In genomic region chr5:102834438-102834964, GRCh38 we compare ENCODE assay signal across 14 cellular contexts.
"Had no signal": no experiment of that assay in that cellular context is flagged by ENCODE, and none has a peak within 500 bp of the region (broad histone marks: within the 10 kb centered on the region; RNA-seq: fewer than 3 reads in every experiment).

No MANE protein-coding gene starts in this region.

- H3K4me1 Mint-ChIP-seq: naive B cell; stimulated activated naive B cell treated with anti-CD40 and anti-IgM and Interleukin-4, amounts not matched to agents 10 μg/mL and 1 μg/mL and 100 μg/mL, for 72 hours had no signal

- H3K27me3 ChIP-seq: colonic mucosa, gastroesophageal sphincter, tibial artery, uterus had no signal

- DNase-seq: activated CD4-positive, CD25-positive, alpha-beta regulatory T cell treated with anti-CD3 and anti-CD28 coated beads, Interleukin-2, amount 50 U/mL, for 72 hours; activated naive CD4-positive, alpha-beta T cell treated with anti-CD3 and anti-CD28 coated beads, Interleukin-2, amount 10 ng/mL, durations not matched to agents 7 days and 5 days; activated T-cell treated with anti-CD3 and anti-CD28 coated beads for 4 hours; caudate nucleus; colonic mucosa; naive B cell; retina; stimulated activated CD4-positive, alpha-beta T cell treated with anti-CD3 and anti-CD28 coated beads, Interleukin-2, amount 100 ng/mL, for 48 hours; stimulated activated naive B cell treated with anti-CD40 and anti-IgM and Interleukin-4, amounts not matched to agents 10 μg/mL and 1 μg/mL and 100 μg/mL, for 72 hours; tibial artery; uterus had no signal

- H3K27ac Mint-ChIP-seq: activated naive CD4-positive, alpha-beta T cell treated with anti-CD3 and anti-CD28 coated beads, Interleukin-2, amount 10 ng/mL, durations not matched to agents 7 days and 5 days; stimulated activated naive B cell treated with anti-CD40 and anti-IgM and Interleukin-4, amounts not matched to agents 10 μg/mL and 1 μg/mL and 100 μg/mL, for 72 hours had no signal

- H3K4me3 Mint-ChIP-seq: activated naive CD4-positive, alpha-beta T cell treated with anti-CD3 and anti-CD28 coated beads, Interleukin-2, amount 10 ng/mL, durations not matched to agents 7 days and 5 days; stimulated activated naive B cell treated with anti-CD40 and anti-IgM and Interleukin-4, amounts not matched to agents 10 μg/mL and 1 μg/mL and 100 μg/mL, for 72 hours had no signal

- H3K36me3 Mint-ChIP-seq: activated naive CD4-positive, alpha-beta T cell treated with anti-CD3 and anti-CD28 coated beads, Interleukin-2, amount 10 ng/mL, durations not matched to agents 7 days and 5 days; naive B cell; stimulated activated naive B cell treated with anti-CD40 and anti-IgM and Interleukin-4, amounts not matched to agents 10 μg/mL and 1 μg/mL and 100 μg/mL, for 72 hours had no signal

- H3K4me3 ChIP-seq: colonic mucosa, gastroesophageal sphincter, tibial artery, uterus had no signal

- FAIRE-seq: endometrium, islet of Langerhans had no signal

- H3K27me3 Mint-ChIP-seq: activated naive CD4-positive, alpha-beta T cell treated with anti-CD3 and anti-CD28 coated beads, Interleukin-2, amount 10 ng/mL, durations not matched to agents 7 days and 5 days; naive B cell; stimulated activated naive B cell treated with anti-CD40 and anti-IgM and Interleukin-4, amounts not matched to agents 10 μg/mL and 1 μg/mL and 100 μg/mL, for 72 hours had no signal

- H3K4me1 ChIP-seq: colonic mucosa, gastroesophageal sphincter, uterus had no signal

- H3K9me3 Mint-ChIP-seq: activated naive CD4-positive, alpha-beta T cell treated with anti-CD3 and anti-CD28 coated beads, Interleukin-2, amount 10 ng/mL, durations not matched to agents 7 days and 5 days; naive B cell; stimulated activated naive B cell treated with anti-CD40 and anti-IgM and Interleukin-4, amounts not matched to agents 10 μg/mL and 1 μg/mL and 100 μg/mL, for 72 hours had no signal

- H3K36me3 ChIP-seq: colonic mucosa, gastroesophageal sphincter, tibial artery, uterus had no signal

- H3K27ac ChIP-seq: colonic mucosa, gastroesophageal sphincter, tibial artery, uterus had no signal

- H3K9me3 ChIP-seq: colonic mucosa, gastroesophageal sphincter, tibial artery, uterus had no signal
